In genomic region chr15:23447107-23447500, GRCh38 we compare ENCODE assay signal across 17 cellular contexts. TPM values are rescaled to one million over a fixed set of nuclear protein-coding genes. Genes with fewer than 3 reads are reported as not detected.
DNase-seq lines count a peak whose midpoint lies in the region; ATAC-seq and TF ChIP-seq lines count a peak whose summit lies in the region.
"Had no signal": no experiment of that assay in that cellular context is flagged by ENCODE, and none has a peak within 500 bp of the region (broad histone marks: within the 10 kb centered on the region; RNA-seq: fewer than 3 reads in every experiment).

Gene GOLGA6L2 (minus strand): TSS chr15:23447243. CDS start chr15:23447181, 62 bp downstream.

- H3K4me2 ChIP-seq in GM23338 (no peak within 1 kb of the TSS), neuronal stem cell (ENCODE audit: insufficient read depth, low read length, poor library complexity, severe bottlenecking) (no peak within 1 kb of the TSS)

- TF ChIP-seq CTCF in GM23338 (conservative IDR thresholded peaks at IDR 0.05; ENCODE audit: low read depth in 2 of 2) (no peak), esophagus muscularis mucosa (IDR thresholded peaks at IDR 0.05) (no peak)

- no peak for DNase-seq in activated naive CD4-positive, alpha-beta T cell treated with anti-CD3 and anti-CD28 coated beads, Interleukin-2, amount 50 U/mL, for 72 hours (ENCODE audit: low spot score in 2 of 2)
- DNase-seq in GM23338 (ENCODE audit: low spot score) (peak; percentile 57), RKO (ENCODE audit: low spot score) (peak; percentile 85), neuronal stem cell (ENCODE audit: low spot score) (no peak), putamen (ENCODE audit: low spot score) (no peak), esophagus muscularis mucosa (ENCODE audit: extremely low spot score) (no peak), HK-2 (ENCODE audit: unreplicated experiment) (no peak)
- DNase-seq: activated gamma-delta T cell, DMS79, H7, psoas muscle had no signal

- H2BK5ac ChIP-seq in neuronal stem cell (ENCODE audit: low read length): no peak within 1 kb of the TSS

- H2AK5ac ChIP-seq in neuronal stem cell (ENCODE audit: low read depth, low read length): no peak within 1 kb of the TSS

- H4K20me1 ChIP-seq in GM23338 (replicated peaks; ENCODE audit: insufficient read depth): no peaks in the 10 kb centered on the region

- intact Hi-C loops in esophagus muscularis mucosa (cut with DNase I): loop anchor here (10.0 kb wide), 1 partner anchor 52 kb away; no protein-coding TSS in a partner anchor

- no peak within 1 kb of the TSS for H3K4ac ChIP-seq in neuronal stem cell (ENCODE audit: low read length)

- TF ChIP-seq EP300 in esophagus muscularis mucosa (IDR thresholded peaks at IDR 0.05): no peak

- TF ChIP-seq POLR2A in esophagus muscularis mucosa (IDR thresholded peaks at IDR 0.05; ENCODE audit: low read depth): no peak

- no peak within 1 kb of the TSS for H2BK15ac ChIP-seq in neuronal stem cell (ENCODE audit: low read length)

- H2BK12ac ChIP-seq in neuronal stem cell (ENCODE audit: low read length): no peak within 1 kb of the TSS

- H3K4me1 ChIP-seq in GM23338 (ENCODE audit: insufficient read depth) (no peaks in the 10 kb centered on the region), neuronal stem cell (ENCODE audit: control insufficient read depth in 2 of 2, insufficient read depth in 1 of 2, low read depth in 1 of 2, low read length in 2 of 2) (no peaks in the 10 kb centered on the region), esophagus muscularis mucosa (no peaks in the 10 kb centered on the region)
- H3K4me1 ChIP-seq: psoas muscle had no signal

- H2AFZ ChIP-seq in GM23338 (0 out of 2 replicates have a peak within 1 kb of the TSS, but pooled peaks have one; percentile 23), neuronal stem cell (ENCODE audit: low read length) (no peak within 1 kb of the TSS)

- H2BK120ac ChIP-seq in neuronal stem cell (ENCODE audit: low read depth, low read length): no peak within 1 kb of the TSS

- no peak within 1 kb of the TSS for H3K9ac ChIP-seq in neuronal stem cell (ENCODE audit: low read depth, low read length, poor library complexity)

- H4K91ac ChIP-seq in neuronal stem cell (ENCODE audit: low read depth, low read length, poor library complexity): no peak within 1 kb of the TSS

- no peak within 1 kb of the TSS for H3K4me3 Mint-ChIP-seq in activated naive CD4-positive, alpha-beta T cell treated with anti-CD3 and anti-CD28 coated beads, Interleukin-2, amount 50 U/mL, for 24 hours
- H3K4me3 Mint-ChIP-seq in GM23338: no peak within 1 kb of the TSS
- H3K4me3 Mint-ChIP-seq: natural killer cell treated with Interleukin-12 subunit alpha and Interleukin-12 subunit beta and Interleukin-15 and Interleukin-18, amount 100 ng/mL, for 72 hours had no signal

- H3K9me2 ChIP-seq in GM23338 (ENCODE audit: insufficient read depth): no peaks in the 10 kb centered on the region

- H3K23ac ChIP-seq in neuronal stem cell (ENCODE audit: low read depth, low read length, poor library complexity): no peak within 1 kb of the TSS

- H3K9me3 Mint-ChIP-seq in activated naive CD4-positive, alpha-beta T cell treated with anti-CD3 and anti-CD28 coated beads, Interleukin-2, amount 50 U/mL, for 24 hours: no peaks in the 10 kb centered on the region
- H3K9me3 Mint-ChIP-seq in activated naive CD4-positive, alpha-beta T cell treated with anti-CD3 and anti-CD28 coated beads, Interleukin-2, amount 50 U/mL, for 72 hours: no peaks in the 10 kb centered on the region
- peaks cover 35% of the 10 kb centered on the region for H3K9me3 Mint-ChIP-seq in GM23338
- H3K9me3 Mint-ChIP-seq: natural killer cell treated with Interleukin-12 subunit alpha and Interleukin-12 subunit beta and Interleukin-15 and Interleukin-18, amount 100 ng/mL, for 72 hours had no signal

- peaks cover 4% of the 10 kb centered on the region for H3K27me3 Mint-ChIP-seq in activated naive CD4-positive, alpha-beta T cell treated with anti-CD3 and anti-CD28 coated beads, Interleukin-2, amount 50 U/mL, for 24 hours
- no peaks in the 10 kb centered on the region for H3K27me3 Mint-ChIP-seq in GM23338 (ENCODE audit: insufficient read depth, low read depth, poor library complexity)
- H3K27me3 Mint-ChIP-seq: natural killer cell treated with Interleukin-12 subunit alpha and Interleukin-12 subunit beta and Interleukin-15 and Interleukin-18, amount 100 ng/mL, for 72 hours had no signal

- H3K27me3 ChIP-seq in GM23338 (ENCODE audit: insufficient read depth) (no peaks in the 10 kb centered on the region), neuronal stem cell (ENCODE audit: control insufficient read depth in 3 of 3, insufficient read depth in 3 of 3, low read depth in 1 of 3, low read length in 3 of 3) (no peaks in the 10 kb centered on the region), esophagus muscularis mucosa (peaks cover 0 to 20% (median 0%) of the 10 kb centered on the region in 4 donors)

- no peaks in the 10 kb centered on the region for H3F3A ChIP-seq in GM23338 (replicated peaks; ENCODE audit: low read depth)

- H3K9me3 ChIP-seq in neuronal stem cell (replicated peaks in 1 of 2; ENCODE audit: control insufficient read depth in 2 of 2, insufficient read depth in 1 of 2, low read depth in 1 of 2, low read length in 2 of 2) (peaks cover 0 to 5% of the 10 kb centered on the region in 2 donors), esophagus muscularis mucosa (no peaks in the 10 kb centered on the region)
- H3K9me3 ChIP-seq: psoas muscle had no signal

- no CpG with 5 or more reads among the region's 10 CpGs for WGBS in neuronal stem cell (ENCODE audit: extremely low coverage in 2 of 2, insufficient read length in 2 of 2, insufficient replicate concordance in 1 of 2), 2 donors
- 80% methylated on average over 10 of the region's 10 CpGs for WGBS in esophagus muscularis mucosa

- H3K27ac ChIP-seq in GM23338 (ENCODE audit: low read depth) (no peak within 1 kb of the TSS), neuronal stem cell (replicated peaks; ENCODE audit: low read length) (no peak within 1 kb of the TSS), esophagus muscularis mucosa (replicated peaks in 1 of 4) (no peak within 1 kb of the TSS)
- H3K27ac ChIP-seq: psoas muscle had no signal

- H3K36me3 ChIP-seq in GM23338 (ENCODE audit: insufficient read depth) (no peaks in the 10 kb centered on the region), neuronal stem cell (replicated peaks in 1 of 2; ENCODE audit: control insufficient read depth in 2 of 2, insufficient read depth in 2 of 2, low read length in 2 of 2) (no peaks in the 10 kb centered on the region), esophagus muscularis mucosa (no peaks in the 10 kb centered on the region)

- H3K14ac ChIP-seq in neuronal stem cell (ENCODE audit: low read length): no peak within 1 kb of the TSS

- H3K4me3 ChIP-seq in GM23338 (no peak within 1 kb of the TSS), neuronal stem cell (ENCODE audit: low read length in 2 of 2) (no peak within 1 kb of the TSS), esophagus muscularis mucosa (no peak within 1 kb of the TSS)
- H3K4me3 ChIP-seq: psoas muscle had no signal

- H3K36me3 Mint-ChIP-seq in activated naive CD4-positive, alpha-beta T cell treated with anti-CD3 and anti-CD28 coated beads, Interleukin-2, amount 50 U/mL, for 24 hours: no peaks in the 10 kb centered on the region
- H3K36me3 Mint-ChIP-seq in activated naive CD4-positive, alpha-beta T cell treated with anti-CD3 and anti-CD28 coated beads, Interleukin-2, amount 50 U/mL, for 72 hours: no peaks in the 10 kb centered on the region
- peaks cover 7% of the 10 kb centered on the region for H3K36me3 Mint-ChIP-seq in GM23338 (ENCODE audit: low read depth)
- H3K36me3 Mint-ChIP-seq: natural killer cell treated with Interleukin-12 subunit alpha and Interleukin-12 subunit beta and Interleukin-15 and Interleukin-18, amount 100 ng/mL, for 72 hours had no signal

- H3K27ac Mint-ChIP-seq in activated naive CD4-positive, alpha-beta T cell treated with anti-CD3 and anti-CD28 coated beads, Interleukin-2, amount 50 U/mL, for 24 hours: peak within 1 kb of the TSS; percentile 55
- no peak within 1 kb of the TSS for H3K27ac Mint-ChIP-seq in activated naive CD4-positive, alpha-beta T cell treated with anti-CD3 and anti-CD28 coated beads, Interleukin-2, amount 50 U/mL, for 72 hours
- no peak within 1 kb of the TSS for H3K27ac Mint-ChIP-seq in GM23338
- H3K27ac Mint-ChIP-seq: natural killer cell treated with Interleukin-12 subunit alpha and Interleukin-12 subunit beta and Interleukin-15 and Interleukin-18, amount 100 ng/mL, for 72 hours had no signal

- no peaks in the 10 kb centered on the region for H3K79me2 ChIP-seq in GM23338 (replicated peaks; ENCODE audit: insufficient read depth)

- H3K79me1 ChIP-seq in neuronal stem cell (ENCODE audit: low read depth, low read length): no peaks in the 10 kb centered on the region

- H4K8ac ChIP-seq in neuronal stem cell (ENCODE audit: low read depth, low read length): no peak within 1 kb of the TSS

- peak within 1 kb of the TSS; percentile 31 for H3K18ac ChIP-seq in neuronal stem cell (ENCODE audit: low read length)

- ATAC-seq in activated naive CD4-positive, alpha-beta T cell treated with anti-CD3 and anti-CD28 coated beads, Interleukin-2, amount 50 U/mL, for 72 hours: no peak
- ATAC-seq in GM23338: no peak
- ATAC-seq: natural killer cell treated with Interleukin-12 subunit alpha and Interleukin-12 subunit beta and Interleukin-15 and Interleukin-18, amount 100 ng/mL, for 72 hours; psoas muscle had no signal

- H3K4me1 Mint-ChIP-seq in activated naive CD4-positive, alpha-beta T cell treated with anti-CD3 and anti-CD28 coated beads, Interleukin-2, amount 50 U/mL, for 24 hours: no peaks in the 10 kb centered on the region
- no peaks in the 10 kb centered on the region for H3K4me1 Mint-ChIP-seq in GM23338

TF ChIP-seq in GM23338, 12 proteins besides CTCF, POLR2A, EP300 and RAD21:
- TF ChIP-seq ETS1 (IDR thresholded peaks at IDR 0.05) (no peak), CREB1 (CRISPR knock-in tag; IDR thresholded peaks at IDR 0.05; ENCODE audit: low read depth) (peak; percentile 7; the same call in 1 of the 2 replicates)

RNA-seq across cellular contexts. Expression of gene GOLGA6L2, which starts in this region (rescaled TPM):
- not detected for total RNA-seq in activated naive CD4-positive, alpha-beta T cell treated with anti-CD3 and anti-CD28 coated beads, Interleukin-2, amount 50 U/mL, for 72 hours
- not detected in 2 replicates for total RNA-seq in GM23338 (2014; rRNA removed; shearing (Covaris generic))
- not detected in 2 replicates for polyA plus RNA-seq in GM23338 (2016; fragmentation: Nextera tagmentation; extraction: Ambion mirVana)
- polyA plus RNA-seq in neuronal stem cell (2013, experiment 1 of 2): not detected
- not detected for polyA plus RNA-seq in neuronal stem cell (2013, experiment 2 of 2)
- not detected for total RNA-seq in esophagus muscularis mucosa
- total RNA-seq: astrocyte; glomerular endothelial cell; H7; natural killer cell treated with Interleukin-12 subunit alpha and Interleukin-12 subunit beta and Interleukin-15 and Interleukin-18, amount 100 ng/mL, for 72 hours; psoas muscle; subcutaneous adipose tissue had no signal
- polyA plus RNA-seq: BJ, psoas muscle had no signal

Comparison
In these comparisons a context has a peak if more than half of its experiments do, and no peak if none do; other contexts are left out.
1. Peak in DNase-seq in GM23338; RNA of the gene not detected or under 1 TPM.